In genomic region chr15:52620496-52620895, GRCh38 we compare ENCODE assay signal across 24 cellular contexts.
"Had no signal": no experiment of that assay in that cellular context is flagged by ENCODE, and none has a peak within 500 bp of the region (broad histone marks: within the 10 kb centered on the region; RNA-seq: fewer than 3 reads in every experiment).

No MANE protein-coding gene starts in this region.

- H3K27me3 Mint-ChIP-seq: naive thymus-derived CD8-positive, alpha-beta T cell; stimulated activated memory B cell treated with anti-CD40 and anti-IgM and Interleukin-4, amounts not matched to agents 10 μg/mL and 1 μg/mL and 100 μg/mL, for 72 hours had no signal

- H2AFZ ChIP-seq: hepatocyte, parathyroid adenoma had no signal

- H3K4me1 Mint-ChIP-seq: neural crest cell had no signal

- H3K4me3 ChIP-seq: heart right ventricle, hepatocyte, left ventricle myocardium inferior, lung, mucosa of descending colon, right atrium auricular region, right lobe of liver, skin epidermis, stomach, suprapubic skin, thoracic aorta, tibial artery, upper lobe of right lung had no signal

- H3K9me3 ChIP-seq: heart right ventricle, left ventricle myocardium inferior, mucosa of descending colon, right atrium auricular region, right lobe of liver, stomach, suprapubic skin, thoracic aorta, tibial artery, upper lobe of right lung had no signal

- H3K27ac ChIP-seq: heart right ventricle, hepatocyte, left ventricle myocardium inferior, parathyroid adenoma, right atrium auricular region, right lobe of liver, skin epidermis, stomach, suprapubic skin, thoracic aorta, tibial artery, upper lobe of right lung had no signal

- H3K9me3 Mint-ChIP-seq: naive thymus-derived CD8-positive, alpha-beta T cell; nephron; neural crest cell; stimulated activated memory B cell treated with anti-CD40 and anti-IgM and Interleukin-4, amounts not matched to agents 10 μg/mL and 1 μg/mL and 100 μg/mL, for 72 hours had no signal

- H3K9ac ChIP-seq: parathyroid adenoma had no signal

- H3K4me3 Mint-ChIP-seq: naive thymus-derived CD8-positive, alpha-beta T cell; nephron; neural crest cell; stimulated activated memory B cell treated with anti-CD40 and anti-IgM and Interleukin-4, amounts not matched to agents 10 μg/mL and 1 μg/mL and 100 μg/mL, for 72 hours had no signal

- ATAC-seq: heart right ventricle; mucosa of descending colon; naive thymus-derived CD8-positive, alpha-beta T cell; right lobe of liver; stimulated activated memory B cell treated with anti-CD40 and anti-IgM and Interleukin-4, amounts not matched to agents 10 μg/mL and 1 μg/mL and 100 μg/mL, for 72 hours; stimulated activated naive CD8-positive, alpha-beta T cell treated with anti-CD3 and anti-CD28 coated beads, Interleukin-15, Interleukin-2, amounts not matched to agents 100 U/mL and 50 U/mL, for 24 hours; upper lobe of right lung had no signal

- H3K79me2 ChIP-seq: parathyroid adenoma had no signal

- H3K4me1 ChIP-seq: parathyroid adenoma, stomach, suprapubic skin, upper lobe of right lung had no signal

- DNase-seq: heart right ventricle; islet precursor cell; left ventricle myocardium inferior; midbrain; mucosa of descending colon; naive thymus-derived CD8-positive, alpha-beta T cell; nucleus accumbens; right lobe of liver; stimulated activated CD4-positive, alpha-beta T cell treated with anti-CD3 and anti-CD28 coated beads, Interleukin-4, amount 100 ng/mL, for 24 hours; stimulated activated naive CD8-positive, alpha-beta T cell treated with anti-CD3 and anti-CD28 coated beads, Interleukin-15, Interleukin-2, amounts not matched to agents 100 U/mL and 50 U/mL, for 24 hours; stomach; tibial artery; trophoblast cell; upper lobe of right lung had no signal

- H3K27me3 ChIP-seq: heart right ventricle, hepatocyte, right atrium auricular region, right lobe of liver, stomach, suprapubic skin, tibial artery, upper lobe of right lung had no signal

- H3K27ac Mint-ChIP-seq: nephron had no signal

- H3K4me2 ChIP-seq: hepatocyte had no signal
